In the genomic region with DNA sequence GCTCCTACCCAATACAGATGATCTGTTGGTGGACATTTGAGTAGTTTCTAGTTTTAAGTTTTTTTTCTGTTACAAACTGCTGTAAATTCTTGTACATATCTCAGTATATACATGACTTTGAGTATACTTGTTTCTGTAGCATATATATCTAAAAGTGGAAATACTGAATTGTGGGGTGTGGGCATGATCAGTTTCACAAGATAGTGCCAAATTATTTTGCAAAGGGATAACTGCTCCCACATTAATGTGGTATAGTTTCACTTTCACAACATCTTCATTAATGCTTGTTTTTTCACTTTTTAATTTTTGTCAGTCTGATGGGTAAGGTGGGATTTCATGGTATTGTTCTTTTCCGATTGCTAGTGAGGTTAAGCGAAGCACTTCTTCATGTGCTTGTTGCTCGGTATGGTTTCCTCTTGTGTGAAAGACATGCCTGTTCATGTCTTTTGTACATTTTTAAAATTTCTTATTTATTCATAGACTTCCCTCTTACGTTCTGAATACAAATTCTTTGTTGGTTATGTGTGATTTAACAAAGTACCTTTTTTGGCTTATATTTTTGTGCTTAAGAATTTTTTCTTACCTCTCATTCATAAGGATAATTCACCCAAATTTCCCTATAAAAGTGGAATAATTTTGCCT, we compare ENCODE assay signal across 19 cellular contexts.
DNase-seq lines count a peak whose midpoint lies in the region; ATAC-seq, FAIRE-seq and TF ChIP-seq lines count a peak whose summit lies in the region.
"Had no signal": no experiment of that assay in that cellular context is flagged by ENCODE, and none has a peak within 500 bp of the region (broad histone marks: within the 10 kb centered on the region; RNA-seq: fewer than 3 reads in every experiment).

No MANE protein-coding gene starts in this region.

- intact Hi-C loops in stomach (cut with DNase I; ENCODE audit: low total_unique reads): no loop called here

- H3K27me3 Mint-ChIP-seq in activated T-cell treated with anti-CD3 and anti-CD28 coated beads, Interleukin-2, amount 50 U/mL, for 24 hours: no peaks in the 10 kb centered on the region

- H3K4me3 ChIP-seq in RWPE2 (ENCODE audit: severe bottlenecking): no peak overlapping the region
- no peak overlapping the region for H3K4me3 ChIP-seq in bronchial epithelial cell (ENCODE audit: low read depth, low read length)
- no peak overlapping the region for H3K4me3 ChIP-seq in stomach
- H3K4me3 ChIP-seq: HAP-1, right lobe of liver, vagina had no signal

- H3K36me3 Mint-ChIP-seq in activated T-cell treated with anti-CD3 and anti-CD28 coated beads, Interleukin-2, amount 50 U/mL, for 24 hours (ENCODE audit: low read depth): peaks cover 83% of the 10 kb centered on the region
- peaks cover 86% of the 10 kb centered on the region for H3K36me3 Mint-ChIP-seq in stimulated activated effector memory CD8-positive, alpha-beta T cell treated with anti-CD3 and anti-CD28 coated beads, Interleukin-12 subunit alpha, Interleukin-12 subunit beta, amount 100 ng/mL, for 72 hours

- ATAC-seq in RWPE2 (ENCODE audit: low read depth): peak; percentile 47; the same call in 1 of the 3 replicates
- peak; percentile 27 for ATAC-seq in stimulated activated effector memory CD8-positive, alpha-beta T cell treated with anti-CD3 and anti-CD28 coated beads, Interleukin-12 subunit alpha, Interleukin-12 subunit beta, amount 100 ng/mL, for 72 hours
- ATAC-seq in GM21576 (IDR thresholded peaks at IDR 0.05; ENCODE audit: unreplicated experiment): no peak
- ATAC-seq: right lobe of liver had no signal

- H3K4me1 Mint-ChIP-seq in activated T-cell treated with anti-CD3 and anti-CD28 coated beads, Interleukin-2, amount 50 U/mL, for 24 hours (ENCODE audit: low read depth): peaks cover 85% of the 10 kb centered on the region
- H3K4me1 Mint-ChIP-seq in stimulated activated effector memory CD8-positive, alpha-beta T cell treated with anti-CD3 and anti-CD28 coated beads, Interleukin-12 subunit alpha, Interleukin-12 subunit beta, amount 100 ng/mL, for 72 hours: peaks cover 79% of the 10 kb centered on the region

- H3K4me1 ChIP-seq in RWPE2 (ENCODE audit: insufficient read depth, poor library complexity, severe bottlenecking): peaks cover 10% of the 10 kb centered on the region
- no peaks in the 10 kb centered on the region for H3K4me1 ChIP-seq in stomach
- H3K4me1 ChIP-seq: right lobe of liver, vagina had no signal

- H3K36me3 ChIP-seq in RWPE2 (ENCODE audit: low read depth) (peaks cover 10% of the 10 kb centered on the region), bronchial epithelial cell (ENCODE audit: control insufficient read depth, insufficient read depth, low read length) (no peaks in the 10 kb centered on the region), stomach (peaks cover 0 to 3% (median 0%) of the 10 kb centered on the region in 4 donors)
- H3K36me3 ChIP-seq: HAP-1, right lobe of liver, vagina had no signal

- no peak for TF ChIP-seq EP300 in stomach (IDR thresholded peaks at IDR 0.05)

- H3K27ac ChIP-seq in RWPE2 (ENCODE audit: poor library complexity, severe bottlenecking) (peak overlapping the region; percentile 39), stomach (no peak overlapping the region)
- H3K27ac ChIP-seq: right lobe of liver, vagina had no signal

- H3K4me3 Mint-ChIP-seq in activated T-cell treated with anti-CD3 and anti-CD28 coated beads, Interleukin-2, amount 50 U/mL, for 24 hours: peak overlapping the region; percentile 5
- peak overlapping the region; percentile 15 for H3K4me3 Mint-ChIP-seq in stimulated activated effector memory CD8-positive, alpha-beta T cell treated with anti-CD3 and anti-CD28 coated beads, Interleukin-12 subunit alpha, Interleukin-12 subunit beta, amount 100 ng/mL, for 72 hours

- no peaks in the 10 kb centered on the region for H3K9me3 ChIP-seq in RWPE2 (ENCODE audit: severe bottlenecking)
- no peaks in the 10 kb centered on the region for H3K9me3 ChIP-seq in stomach
- H3K9me3 ChIP-seq: HAP-1, right lobe of liver, vagina had no signal

- no peak for TF ChIP-seq CTCF in RWPE2 (IDR thresholded peaks at IDR 0.05; ENCODE audit: poor library complexity, severe bottlenecking)
- TF ChIP-seq CTCF in bronchial epithelial cell (IDR thresholded peaks at IDR 0.05; ENCODE audit: insufficient read depth, low read length, severe bottlenecking): no peak
- no peak for TF ChIP-seq CTCF in stomach (IDR thresholded peaks at IDR 0.05)

- TF ChIP-seq POLR2A in stomach (IDR thresholded peaks at IDR 0.05): no peak

- H3K27me3 ChIP-seq in RWPE2 (ENCODE audit: insufficient read depth, poor library complexity, severe bottlenecking) (no peaks in the 10 kb centered on the region), bronchial epithelial cell (ENCODE audit: control insufficient read depth, insufficient read depth, low read length) (no peaks in the 10 kb centered on the region), stomach (no peaks in the 10 kb centered on the region)
- H3K27me3 ChIP-seq: right lobe of liver, vagina had no signal

- H3K27ac Mint-ChIP-seq in activated T-cell treated with anti-CD3 and anti-CD28 coated beads, Interleukin-2, amount 50 U/mL, for 24 hours: peak overlapping the region; percentile 87
- H3K27ac Mint-ChIP-seq in stimulated activated effector memory CD8-positive, alpha-beta T cell treated with anti-CD3 and anti-CD28 coated beads, Interleukin-12 subunit alpha, Interleukin-12 subunit beta, amount 100 ng/mL, for 72 hours: peak overlapping the region; percentile 65

- 90 to 99% (median 92%) methylated on average over 4 of the region's 4 CpGs for WGBS in stomach, 5 donors

- no peak for DNase-seq in activated T-cell treated with anti-CD3 and anti-CD28 coated beads, Interleukin-2, amount 50 U/mL, for 24 hours
- DNase-seq in activated T-cell treated with anti-CD3 and anti-CD28 coated beads, Interleukin-2, amount 50 U/mL, for 48 hours: no peak
- DNase-seq in RWPE2 (ENCODE audit: low spot score) (no peak), bronchial epithelial cell (ENCODE audit: low read depth) (peak; percentile 62), stomach (no peak), dedifferentiated amniotic fluid mesenchymal stem cell (ENCODE audit: extremely low spot score) (no peak)
- no peak for DNase-seq in stimulated activated effector memory CD8-positive, alpha-beta T cell treated with anti-CD3 and anti-CD28 coated beads, Interleukin-12 subunit alpha, Interleukin-12 subunit beta, amount 100 ng/mL, for 72 hours (ENCODE audit: low spot score in 2 of 2)
- DNase-seq: activated CD4-positive, alpha-beta T cell treated with anti-CD3 and anti-CD28 coated beads, Interleukin-2, amount 50 U/mL, for 4 hours; caudate nucleus; hypothalamus; Karpas-422; NCI-H1105 treated with DMSO at 0.1 percent for 48 hours; NCI-H2171; NCI-H748 treated with DMSO at 0.1 percent for 48 hours; right lobe of liver had no signal

- peaks cover 4% of the 10 kb centered on the region for H3K9me3 Mint-ChIP-seq in activated T-cell treated with anti-CD3 and anti-CD28 coated beads, Interleukin-2, amount 50 U/mL, for 24 hours
- H3K9me3 Mint-ChIP-seq in stimulated activated effector memory CD8-positive, alpha-beta T cell treated with anti-CD3 and anti-CD28 coated beads, Interleukin-12 subunit alpha, Interleukin-12 subunit beta, amount 100 ng/mL, for 72 hours: no peaks in the 10 kb centered on the region

- no peak for FAIRE-seq in bronchial epithelial cell (lab: Jason Lieb, UNC)
- FAIRE-seq: TTC549 had no signal
